11 cellular contexts compared by ENCODE assay signal in the genomic region with DNA sequence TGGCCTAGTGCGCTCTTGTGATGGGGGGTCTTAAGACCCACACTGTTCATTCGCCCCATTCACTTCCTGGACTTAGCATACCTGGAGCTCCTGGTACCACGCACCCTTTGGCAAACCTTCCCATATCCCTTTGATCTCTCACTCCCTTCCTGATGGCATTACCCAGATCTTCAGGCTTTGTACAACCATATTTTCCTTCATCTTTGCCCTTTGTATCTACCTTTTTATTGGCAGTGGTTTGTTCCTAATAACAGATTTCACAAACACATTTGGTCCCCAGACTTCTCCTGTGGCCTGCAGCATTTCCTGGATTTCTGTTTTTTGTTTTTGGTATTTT. TPM values are rescaled to one million over a fixed set of nuclear protein-coding genes. Genes with fewer than 3 reads are reported as not detected.
DNase-seq lines count a peak whose midpoint lies in the region; FAIRE-seq and TF ChIP-seq lines count a peak whose summit lies in the region.
"Had no signal": no experiment of that assay in that cellular context is flagged by ENCODE, and none has a peak within 500 bp of the region (broad histone marks: within the 10 kb centered on the region; RNA-seq: fewer than 3 reads in every experiment).

No MANE protein-coding gene starts in this region.

- POLR2A ChIA-PET in HEK293 (lab: Yijun Ruan, JAX): no interaction called here

- DNase-seq in progenitor cell of endocrine pancreas (ENCODE audit: low spot score, unreplicated experiment) (no peak), AG08396 (ENCODE audit: low spot score) (no peak), urothelium cell line (ENCODE audit: low spot score) (no peak), NCI-H2196 treated with DMSO at 0.1 percent for 48 hours (lab: John Stamatoyannopoulos, UW; ENCODE audit: unreplicated experiment) (no peak)
- DNase-seq: activated CD4-positive, alpha-beta T cell treated with anti-CD3 and anti-CD28 coated beads, Interleukin-2, amount 50 U/mL, for 4 hours; COR-L47; foreskin melanocyte; NCI-H2107 had no signal

- no peaks in the 10 kb centered on the region for H3K4me1 ChIP-seq in HEK293 (ENCODE audit: control insufficient read depth, insufficient read depth, low read length)

- H3K4me1 Mint-ChIP-seq in dendritic cell treated with granulocyte-macrophage colony-stimulating factor and Interleukin-4, amounts not matched to agents 40 ng/mL and 50 ng/mL, for 4 days (ENCODE audit: low read depth): peaks cover 32% of the 10 kb centered on the region
- peaks cover 30% of the 10 kb centered on the region for H3K4me1 Mint-ChIP-seq in progenitor cell of endocrine pancreas (ENCODE audit: low read depth)

- no peaks in the 10 kb centered on the region for H3K9me3 ChIP-seq in HEK293 (ENCODE audit: control insufficient read depth, insufficient read depth, low read depth, low read length)

- no peaks in the 10 kb centered on the region for H3K36me3 ChIP-seq in HEK293 (ENCODE audit: control insufficient read depth in 2 of 2, insufficient read depth in 1 of 2, low read length in 2 of 2)

- H3K27ac ChIP-seq in HEK293 (ENCODE audit: extremely low read depth, low read depth, low read length): no peak overlapping the region

- intact Hi-C loops in dendritic cell treated with granulocyte-macrophage colony-stimulating factor and Interleukin-4, amounts not matched to agents 40 ng/mL and 50 ng/mL, for 4 days (cut with micrococcal nuclease): no loop called here

- CTCF ChIA-PET in HEK293 (lab: Yijun Ruan, JAX): no interaction called here

- H3K4me3 Mint-ChIP-seq in dendritic cell treated with granulocyte-macrophage colony-stimulating factor and Interleukin-4, amounts not matched to agents 40 ng/mL and 50 ng/mL, for 4 days: no peak overlapping the region
- no peak overlapping the region for H3K4me3 Mint-ChIP-seq in progenitor cell of endocrine pancreas (ENCODE audit: low read depth)

- H3K27me3 Mint-ChIP-seq in dendritic cell treated with granulocyte-macrophage colony-stimulating factor and Interleukin-4, amounts not matched to agents 40 ng/mL and 50 ng/mL, for 4 days: peaks cover 18% of the 10 kb centered on the region
- peaks cover 2% of the 10 kb centered on the region for H3K27me3 Mint-ChIP-seq in progenitor cell of endocrine pancreas

- peak overlapping the region; percentile 40 for H3K27ac Mint-ChIP-seq in dendritic cell treated with granulocyte-macrophage colony-stimulating factor and Interleukin-4, amounts not matched to agents 40 ng/mL and 50 ng/mL, for 4 days
- peak overlapping the region; percentile 84 for H3K27ac Mint-ChIP-seq in progenitor cell of endocrine pancreas

- peaks cover 16% of the 10 kb centered on the region for H3K9me3 Mint-ChIP-seq in dendritic cell treated with granulocyte-macrophage colony-stimulating factor and Interleukin-4, amounts not matched to agents 40 ng/mL and 50 ng/mL, for 4 days
- H3K9me3 Mint-ChIP-seq in progenitor cell of endocrine pancreas (ENCODE audit: low read depth): no peaks in the 10 kb centered on the region

- no peak for FAIRE-seq in urothelium cell line (lab: Jason Lieb, UNC)
- FAIRE-seq: GM18507 had no signal

- no peak for TF ChIP-seq CTCF in HEK293 (tag by site-specific recombination; IDR thresholded peaks at IDR 0.05)
- no peak for TF ChIP-seq CTCF in progenitor cell of endocrine pancreas (IDR thresholded peaks at IDR 0.05; ENCODE audit: unreplicated experiment)

- H3K4me3 ChIP-seq in HEK293 (ENCODE audit: low read depth, low read length): no peak overlapping the region

- peaks cover 3% of the 10 kb centered on the region for H3K36me3 Mint-ChIP-seq in dendritic cell treated with granulocyte-macrophage colony-stimulating factor and Interleukin-4, amounts not matched to agents 40 ng/mL and 50 ng/mL, for 4 days (ENCODE audit: low read depth)
- no peaks in the 10 kb centered on the region for H3K36me3 Mint-ChIP-seq in progenitor cell of endocrine pancreas (ENCODE audit: insufficient read depth)

TF ChIP-seq in HEK293, 187 proteins besides CTCF, POLR2A, EP300 and RAD21:
- TF ChIP-seq ZNF394 (tag by site-specific recombination; IDR thresholded peaks at IDR 0.05; ENCODE audit: borderline replicate concordance): no peak
- no peak for TF ChIP-seq SCRT1 (tag by site-specific recombination; IDR thresholded peaks at IDR 0.05; ENCODE audit: borderline replicate concordance)
- TF ChIP-seq, protein P1, sequence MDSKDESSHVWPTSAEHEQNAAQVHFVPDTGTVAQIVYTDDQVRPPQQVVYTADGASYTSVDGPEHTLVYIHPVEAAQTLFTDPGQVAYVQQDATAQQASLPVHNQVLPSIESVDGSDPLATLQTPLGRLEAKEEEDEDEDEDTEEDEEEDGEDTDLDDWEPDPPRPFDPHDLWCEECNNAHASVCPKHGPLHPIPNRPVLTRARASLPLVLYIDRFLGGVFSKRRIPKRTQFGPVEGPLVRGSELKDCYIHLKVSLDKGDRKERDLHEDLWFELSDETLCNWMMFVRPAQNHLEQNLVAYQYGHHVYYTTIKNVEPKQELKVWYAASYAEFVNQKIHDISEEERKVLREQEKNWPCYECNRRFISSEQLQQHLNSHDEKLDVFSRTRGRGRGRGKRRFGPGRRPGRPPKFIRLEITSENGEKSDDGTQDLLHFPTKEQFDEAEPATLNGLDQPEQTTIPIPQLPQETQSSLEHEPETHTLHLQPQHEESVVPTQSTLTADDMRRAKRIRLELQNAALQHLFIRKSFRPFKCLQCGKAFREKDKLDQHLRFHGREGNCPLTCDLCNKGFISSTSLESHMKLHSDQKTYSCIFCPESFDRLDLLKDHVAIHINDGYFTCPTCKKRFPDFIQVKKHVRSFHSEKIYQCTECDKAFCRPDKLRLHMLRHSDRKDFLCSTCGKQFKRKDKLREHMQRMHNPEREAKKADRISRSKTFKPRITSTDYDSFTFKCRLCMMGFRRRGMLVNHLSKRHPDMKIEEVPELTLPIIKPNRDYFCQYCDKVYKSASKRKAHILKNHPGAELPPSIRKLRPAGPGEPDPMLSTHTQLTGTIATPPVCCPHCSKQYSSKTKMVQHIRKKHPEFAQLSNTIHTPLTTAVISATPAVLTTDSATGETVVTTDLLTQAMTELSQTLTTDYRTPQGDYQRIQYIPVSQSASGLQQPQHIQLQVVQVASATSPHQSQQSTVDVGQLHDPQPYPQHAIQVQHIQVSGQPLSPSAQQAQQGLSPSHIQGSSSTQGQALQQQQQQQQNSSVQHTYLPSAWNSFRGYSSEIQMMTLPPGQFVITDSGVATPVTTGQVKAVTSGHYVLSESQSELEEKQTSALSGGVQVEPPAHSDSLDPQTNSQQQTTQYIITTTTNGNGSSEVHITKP (tag by site-specific recombination; IDR thresholded peaks at IDR 0.05): peak; percentile 65
TF ChIP-seq in HEK293: peak in this region for 1.

RNA-seq across cellular contexts. Expression of a gene that starts 16.0 kb away (rescaled TPM):
- 99.3 and 105 TPM in 2 replicates for total RNA-seq in progenitor cell of endocrine pancreas

RNA-seq across cellular contexts. Expression of a gene that starts 22.8 kb away (rescaled TPM):
- total RNA-seq in progenitor cell of endocrine pancreas: 2.3 TPM in 2 replicates

RNA-seq across cellular contexts. Expression of a gene that starts 29.0 kb away (rescaled TPM):
- total RNA-seq in progenitor cell of endocrine pancreas: 33.2 and 33.5 TPM in 2 replicates

RNA-seq across cellular contexts. Expression of a gene that starts 32.7 kb away (rescaled TPM):
- 277 and 294 TPM in 2 replicates for total RNA-seq in progenitor cell of endocrine pancreas

RNA-seq across cellular contexts. Expression of a gene that starts 37.3 kb away (rescaled TPM):
- not detected in 2 replicates for total RNA-seq in progenitor cell of endocrine pancreas
